Comparison of ENCODE assay signal across 13 cellular contexts in genomic region chr5:32297181-32298055, GRCh38. TPM values are rescaled to one million over a fixed set of nuclear protein-coding genes. Genes with fewer than 3 reads are reported as not detected.
DNase-seq lines count a peak whose midpoint lies in the region; ATAC-seq, FAIRE-seq and TF ChIP-seq lines count a peak whose summit lies in the region.
"Had no signal": no experiment of that assay in that cellular context is flagged by ENCODE, and none has a peak within 500 bp of the region (broad histone marks: within the 10 kb centered on the region; RNA-seq: fewer than 3 reads in every experiment).

No MANE protein-coding gene starts in this region.

- H3K4me1 ChIP-seq in CD8-positive, alpha-beta T cell (ENCODE audit: insufficient read depth, low read length) = peaks cover 6% of the 10 kb centered on the region
- H3K4me1 ChIP-seq in astrocyte (ENCODE audit: insufficient read depth, low read length) (peaks cover 12% of the 10 kb centered on the region), mucosa of descending colon (ENCODE audit: low read depth) (peaks cover 10% of the 10 kb centered on the region)

- no peak for TF ChIP-seq CTCF in CD8-positive, alpha-beta T cell (IDR thresholded peaks at IDR 0.05)
- TF ChIP-seq CTCF in astrocyte (IDR thresholded peaks at IDR 0.05; ENCODE audit: insufficient read depth, low read depth, low read length) = no peak
- TF ChIP-seq CTCF in mucosa of descending colon (IDR thresholded peaks at IDR 0.05) = no peak

- no peak for DNase-seq in CD8-positive, alpha-beta T cell
- DNase-seq in astrocyte (ENCODE audit: low read depth) (no peak), mucosa of descending colon (peak in 1 of 3 donors; percentile 76), putamen (ENCODE audit: low spot score) (no peak)
- DNase-seq in stimulated activated CD4-positive, alpha-beta T cell treated with anti-CD3 and anti-CD28 coated beads, Interleukin-15, amount 100 ng/mL, for 24 hours = no peak
- DNase-seq: activated CD4-positive, alpha-beta T cell treated with anti-CD3 and anti-CD28 coated beads for 4 hours; NCI-H146; NCI-H774 had no signal

- H3K27ac ChIP-seq in CD8-positive, alpha-beta T cell (ENCODE audit: low read depth, low read length) = no peak overlapping the region
- no peak overlapping the region for H3K27ac ChIP-seq in astrocyte (ENCODE audit: low read depth, low read length)

- no peak overlapping the region for H3K4me2 ChIP-seq in astrocyte (ENCODE audit: low read length)

- peak overlapping the region; percentile 27 for H3K27ac Mint-ChIP-seq in CD8-positive, alpha-beta T cell
- H3K27ac Mint-ChIP-seq in astrocyte (ENCODE audit: unreplicated experiment) = peak overlapping the region; percentile 23

- H3K4me3 ChIP-seq in CD8-positive, alpha-beta T cell (ENCODE audit: low read depth, low read length) = no peak overlapping the region
- H3K4me3 ChIP-seq in astrocyte (ENCODE audit: insufficient read depth, low read depth, low read length) (no peak overlapping the region), mucosa of descending colon (no peak overlapping the region)
- H3K4me3 ChIP-seq: dorsolateral prefrontal cortex had no signal

- H3K79me2 ChIP-seq in astrocyte (ENCODE audit: insufficient read depth, low read length) = peaks cover 73% of the 10 kb centered on the region

- H3K36me3 Mint-ChIP-seq in CD8-positive, alpha-beta T cell = peaks cover 65% of the 10 kb centered on the region
- peaks cover 23% of the 10 kb centered on the region for H3K36me3 Mint-ChIP-seq in astrocyte (ENCODE audit: low read depth, unreplicated experiment)

- H3K36me3 ChIP-seq in CD8-positive, alpha-beta T cell (ENCODE audit: insufficient read depth, low read length) = no peaks in the 10 kb centered on the region
- H3K36me3 ChIP-seq in astrocyte (ENCODE audit: insufficient read depth, low read length) (no peaks in the 10 kb centered on the region), mucosa of descending colon (ENCODE audit: low read depth) (no peaks in the 10 kb centered on the region)

- no peak overlapping the region for H3K4me3 Mint-ChIP-seq in CD8-positive, alpha-beta T cell
- H3K4me3 Mint-ChIP-seq in astrocyte (ENCODE audit: unreplicated experiment) = peak overlapping the region; percentile 11

- H3K9ac ChIP-seq in astrocyte (ENCODE audit: low read length) = no peak overlapping the region

- ATAC-seq in CD8-positive, alpha-beta T cell = no peak
- ATAC-seq in HG02973 (IDR thresholded peaks at IDR 0.05; ENCODE audit: unreplicated experiment) (peak; percentile 14), mucosa of descending colon (peak; percentile 72), HG02610 (IDR thresholded peaks at IDR 0.05; ENCODE audit: unreplicated experiment) (no peak), HG03460 (IDR thresholded peaks at IDR 0.05; ENCODE audit: unreplicated experiment) (no peak)

- no peaks in the 10 kb centered on the region for H3K27me3 ChIP-seq in CD8-positive, alpha-beta T cell (ENCODE audit: insufficient read depth, low read length)
- H3K27me3 ChIP-seq in astrocyte (ENCODE audit: insufficient read depth, low read length) = no peaks in the 10 kb centered on the region
- H3K27me3 ChIP-seq: dorsolateral prefrontal cortex had no signal

- H2AFZ ChIP-seq in astrocyte (ENCODE audit: low read depth, low read length) = no peak overlapping the region

- POLR2A ChIA-PET in CD8-positive, alpha-beta T cell (lab: Charles Lee) = no interaction called here

- CTCF ChIA-PET in CD8-positive, alpha-beta T cell (lab: Charles Lee) = interaction anchor here (0.6 to 2.8 kb wide), 4 partner anchors 32 to 120 kb away, joined by 3 to 7 read pairs (median 4); no protein-coding TSS in a partner anchor

- H3K9me3 ChIP-seq in CD8-positive, alpha-beta T cell (ENCODE audit: low read length) = no peaks in the 10 kb centered on the region
- H3K9me3 ChIP-seq in astrocyte (ENCODE audit: insufficient read depth, low read depth, low read length) (no peaks in the 10 kb centered on the region), mucosa of descending colon (no peaks in the 10 kb centered on the region)

- H4K20me1 ChIP-seq in astrocyte (ENCODE audit: insufficient read depth, low read length) = peaks cover 67% of the 10 kb centered on the region

- FAIRE-seq in astrocyte (lab: Jason Lieb, UNC) = no peak
- FAIRE-seq: HTR-8/SVneo had no signal

- peaks cover 46% of the 10 kb centered on the region for H3K4me1 Mint-ChIP-seq in CD8-positive, alpha-beta T cell (ENCODE audit: low read depth)
- peaks cover 20% of the 10 kb centered on the region for H3K4me1 Mint-ChIP-seq in astrocyte (ENCODE audit: low read depth, unreplicated experiment)

- intact Hi-C loops in CD8-positive, alpha-beta T cell (cut with DNase I, micrococcal nuclease) = no loop called here
- intact Hi-C loops in mucosa of descending colon (cut with DNase I, micrococcal nuclease) = no loop called here

- H3K27me3 Mint-ChIP-seq in CD8-positive, alpha-beta T cell (ENCODE audit: low read depth) = no peaks in the 10 kb centered on the region
- H3K27me3 Mint-ChIP-seq in astrocyte (ENCODE audit: low read depth, unreplicated experiment) = no peaks in the 10 kb centered on the region

- H3K9me3 Mint-ChIP-seq in CD8-positive, alpha-beta T cell = no peaks in the 10 kb centered on the region
- peaks cover 1% of the 10 kb centered on the region for H3K9me3 Mint-ChIP-seq in astrocyte (ENCODE audit: unreplicated experiment)

RNA-seq across cellular contexts. Expression of gene MTMR12, which starts 15.3 kb away (rescaled TPM):
- 10 to 100 TPM; 20.0 to 21.2 TPM for total RNA-seq in CD8-positive, alpha-beta T cell
- 19.0 and 23.1 TPM in 2 replicates for total RNA-seq in astrocyte
- 10 to 100 TPM; 19.3 to 43.8 (median 20.7) TPM for total RNA-seq in mucosa of descending colon

Comparison
In these comparisons a context has a peak if more than half of its experiments do, and no peak if none do; other contexts are left out.
1. ATAC-seq: peak in HG02973 (single experiment) and mucosa of descending colon (single experiment); none in CD8-positive, alpha-beta T cell (single experiment), HG02610 (single experiment) and HG03460 (single experiment).